Comparison of ENCODE assay signal across 9 cellular contexts in genomic region chr6:87210979-87211378, GRCh38. TPM values are rescaled to one million over a fixed set of nuclear protein-coding genes. Genes with fewer than 3 reads are reported as not detected.
DNase-seq lines count a peak whose midpoint lies in the region; ATAC-seq and TF ChIP-seq lines count a peak whose summit lies in the region.
"Had no signal": no experiment of that assay in that cellular context is flagged by ENCODE, and none has a peak within 500 bp of the region (broad histone marks: within the 10 kb centered on the region; RNA-seq: fewer than 3 reads in every experiment).

No MANE protein-coding gene starts in this region.

- H3K18ac ChIP-seq in mesendoderm (ENCODE audit: low read length) = no peak overlapping the region

- H3K4me3 ChIP-seq in mesendoderm (ENCODE audit: low read length) = no peak overlapping the region
- H3K4me3 ChIP-seq: stomach had no signal

- TF ChIP-seq CTCF in chondrocyte (IDR thresholded peaks at IDR 0.05) = no peak

- peaks cover 3% of the 10 kb centered on the region for H3K36me3 Mint-ChIP-seq in chondrocyte (ENCODE audit: low read depth)

- no peak overlapping the region for H3K4me2 ChIP-seq in mesendoderm (ENCODE audit: low read length)

- peaks cover 30% of the 10 kb centered on the region for H3K79me2 ChIP-seq in mesendoderm (ENCODE audit: control insufficient read depth, insufficient read depth, low read length)

- H3K27me3 ChIP-seq in mesendoderm (ENCODE audit: insufficient read depth, low read length, poor library complexity) = no peaks in the 10 kb centered on the region
- H3K27me3 ChIP-seq: stomach had no signal

- H3K4ac ChIP-seq in mesendoderm (ENCODE audit: low read depth, low read length) = no peak overlapping the region

- H4K5ac ChIP-seq in mesendoderm (ENCODE audit: low read length) = no peak overlapping the region

- H2AK5ac ChIP-seq in mesendoderm (ENCODE audit: low read length) = no peak overlapping the region

- no peak overlapping the region for H4K8ac ChIP-seq in mesendoderm (ENCODE audit: low read depth, low read length)

- DNase-seq in mesendoderm = peak; percentile 25
- DNase-seq in AG20443 (ENCODE audit: low spot score) = no peak
- DNase-seq in Right ventricle myocardium inferior (ENCODE audit: missing footprints) = no peak
- DNase-seq in chondrocyte (ENCODE audit: low spot score) = no peak
- DNase-seq: NCI-H1048, stomach had no signal

- H3K4me3 Mint-ChIP-seq in chondrocyte (ENCODE audit: unreplicated experiment) = no peak overlapping the region

- intact Hi-C loops in Right ventricle myocardium inferior (cut with DNase I) = no loop called here

- H3K27ac ChIP-seq in mesendoderm (ENCODE audit: low read depth, low read length) = no peak overlapping the region
- H3K27ac ChIP-seq: stomach had no signal

- H3K23ac ChIP-seq in mesendoderm (ENCODE audit: low read length) = no peak overlapping the region

- WGBS in mesendoderm (ENCODE audit: extremely low coverage, insufficient coverage, low lambda C conversion rate) = no CpG with 5 or more reads among the region's 1 CpG

- H3K9me3 Mint-ChIP-seq in chondrocyte (ENCODE audit: low read depth) = no peaks in the 10 kb centered on the region

- H3K56ac ChIP-seq in mesendoderm (ENCODE audit: low read length) = no peak overlapping the region

- H3K4me1 ChIP-seq in mesendoderm (ENCODE audit: control insufficient read depth, low read depth, low read length) = peaks cover 8% of the 10 kb centered on the region

- no peak overlapping the region for H2BK120ac ChIP-seq in mesendoderm (ENCODE audit: low read depth, low read length)

- ATAC-seq in GM18870 (IDR thresholded peaks at IDR 0.05; ENCODE audit: unreplicated experiment) = peak; percentile 99
- ATAC-seq in GM21529 (IDR thresholded peaks at IDR 0.05; ENCODE audit: unreplicated experiment) = peak; percentile 97
- peak; percentile 97 for ATAC-seq in HG03432 (IDR thresholded peaks at IDR 0.05; ENCODE audit: unreplicated experiment)
- ATAC-seq in Right ventricle myocardium inferior = no peak

- no peak overlapping the region for H3K27ac Mint-ChIP-seq in chondrocyte (ENCODE audit: unreplicated experiment)

- peaks cover 15% of the 10 kb centered on the region for H3K4me1 Mint-ChIP-seq in chondrocyte (ENCODE audit: low read depth)

- no peak overlapping the region for H3K9ac ChIP-seq in mesendoderm (ENCODE audit: low read length)

- H3K79me1 ChIP-seq in mesendoderm (ENCODE audit: low read length) = peaks cover 4% of the 10 kb centered on the region

- no peak overlapping the region for H2BK15ac ChIP-seq in mesendoderm (replicated peaks; ENCODE audit: low read depth)

- no peak overlapping the region for H2BK5ac ChIP-seq in mesendoderm (ENCODE audit: low read length)

- H3K27me3 Mint-ChIP-seq in chondrocyte (ENCODE audit: low read depth) = no peaks in the 10 kb centered on the region

- no peaks in the 10 kb centered on the region for H3K36me3 ChIP-seq in mesendoderm (ENCODE audit: control insufficient read depth, insufficient read depth, low read length)

RNA-seq across cellular contexts. Expression of gene ZNF292, which starts 55.6 kb away (rescaled TPM):
- polyA plus RNA-seq in mesendoderm (2013, experiment 1 of 2) = 11.2 TPM
- 10.5 TPM for polyA plus RNA-seq in mesendoderm (2013, experiment 2 of 2)
- total RNA-seq in Right ventricle myocardium inferior (35.0 TPM), chondrocyte (34.6 to 39.6 TPM (median 39.0 TPM) in 3 replicates)
